In the genomic region with DNA sequence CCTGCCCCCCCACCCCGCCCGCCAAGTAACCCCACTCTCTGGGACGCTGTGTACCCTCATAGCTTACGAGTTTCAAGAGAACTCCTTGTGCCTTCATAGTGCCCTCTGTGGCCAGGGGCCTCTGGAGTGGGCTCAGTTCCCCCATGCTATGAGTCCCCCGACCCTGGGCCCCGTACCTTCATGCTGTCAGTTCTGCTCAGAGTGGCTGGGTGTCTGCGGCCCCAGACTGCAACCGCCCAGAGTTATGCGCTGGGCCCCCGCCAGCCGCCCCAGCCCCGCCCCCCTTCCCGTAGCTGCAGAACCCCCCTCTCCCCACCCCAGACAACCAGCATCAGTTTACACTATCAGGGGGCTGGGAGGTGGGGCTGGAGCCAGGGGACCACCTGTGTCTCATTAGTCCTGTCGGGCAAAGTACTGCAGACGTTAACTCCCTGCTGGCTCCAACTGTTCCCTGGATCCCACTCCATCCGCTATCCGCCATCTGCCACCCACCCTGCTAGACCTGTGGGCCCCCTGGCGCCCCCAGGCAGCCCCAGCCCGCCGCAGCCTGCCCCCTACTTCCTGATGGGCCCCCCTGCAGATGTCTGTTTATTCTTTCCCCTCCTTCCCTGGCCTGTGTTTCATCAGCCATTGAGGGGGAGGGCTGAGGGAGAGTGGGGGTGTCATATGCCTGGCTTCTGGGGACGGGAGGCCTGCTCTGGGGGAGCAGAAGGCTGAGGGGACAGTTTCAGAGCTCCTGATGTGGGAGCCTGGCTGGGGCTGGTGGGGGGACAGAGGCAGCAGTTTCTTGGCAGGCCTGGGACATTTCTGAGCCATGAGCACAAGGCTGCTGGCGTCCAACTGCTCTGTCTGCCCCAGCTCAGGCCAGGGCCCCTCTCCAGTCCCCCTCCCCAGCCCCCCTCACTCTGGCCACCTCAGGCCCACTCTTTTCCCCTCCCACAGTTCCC, we compare ENCODE assay signal across 8 cellular contexts. TPM values are rescaled to one million over a fixed set of nuclear protein-coding genes. Genes with fewer than 3 reads are reported as not detected.
DNase-seq lines count a peak whose midpoint lies in the region; ATAC-seq and TF ChIP-seq lines count a peak whose summit lies in the region.

A gene with protein sequence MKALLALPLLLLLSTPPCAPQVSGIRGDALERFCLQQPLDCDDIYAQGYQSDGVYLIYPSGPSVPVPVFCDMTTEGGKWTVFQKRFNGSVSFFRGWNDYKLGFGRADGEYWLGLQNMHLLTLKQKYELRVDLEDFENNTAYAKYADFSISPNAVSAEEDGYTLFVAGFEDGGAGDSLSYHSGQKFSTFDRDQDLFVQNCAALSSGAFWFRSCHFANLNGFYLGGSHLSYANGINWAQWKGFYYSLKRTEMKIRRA (minus strand): TSS at position 217 of the 947 bp plus-strand sequence. CDS start 35 bp downstream, at position 182.

- no peaks in the 10 kb centered on the region for H3K79me2 ChIP-seq in parathyroid adenoma

- no peak within 1 kb of the TSS for H3K9ac ChIP-seq in parathyroid adenoma

- H3K27ac ChIP-seq in RWPE2 (ENCODE audit: poor library complexity, severe bottlenecking) (peak within 1 kb of the TSS; percentile 6), parathyroid adenoma (peak within 1 kb of the TSS; percentile 64)

- H3K27me3 ChIP-seq in RWPE2 (ENCODE audit: insufficient read depth, poor library complexity, severe bottlenecking) (no peaks in the 10 kb centered on the region), parathyroid adenoma (ENCODE audit: control insufficient read depth, insufficient read depth, low read length) (no peaks in the 10 kb centered on the region)

- H3K4me2 ChIP-seq in parathyroid adenoma (ENCODE audit: low read length), result peak within 1 kb of the TSS; percentile 17

- no peak for TF ChIP-seq CTCF in RWPE2 (IDR thresholded peaks at IDR 0.05; ENCODE audit: poor library complexity, severe bottlenecking)
- no peak for TF ChIP-seq CTCF in fibroblast of villous mesenchyme (IDR thresholded peaks at IDR 0.05; ENCODE audit: insufficient read depth, low read depth, low read length)
- no peak for TF ChIP-seq CTCF in parathyroid adenoma (IDR thresholded peaks at IDR 0.05)

- H2AFZ ChIP-seq in parathyroid adenoma, result peak within 1 kb of the TSS; percentile 29

- H3K36me3 ChIP-seq in RWPE2 (ENCODE audit: low read depth), result peaks cover 21% of the 10 kb centered on the region
- H3K36me3 ChIP-seq in parathyroid adenoma (ENCODE audit: control insufficient read depth, insufficient read depth, low read length), result no peaks in the 10 kb centered on the region

- H3K4me3 ChIP-seq in RWPE2 (ENCODE audit: severe bottlenecking) (no peak within 1 kb of the TSS), fibroblast of villous mesenchyme (ENCODE audit: low read depth, low read length) (peak within 1 kb of the TSS; percentile 67), parathyroid adenoma (ENCODE audit: low read depth, low read length) (no peak within 1 kb of the TSS)

- peak; percentile 36 for DNase-seq in G401 (ENCODE audit: low spot score)
- DNase-seq in RWPE2 (ENCODE audit: low spot score), result no peak
- peak; percentile 94 for DNase-seq in fibroblast of villous mesenchyme (ENCODE audit: low read depth)
- DNase-seq in NK-92 (lab: John Stamatoyannopoulos, UW; ENCODE audit: unreplicated experiment), result no peak

- no peaks in the 10 kb centered on the region for H3K9me3 ChIP-seq in RWPE2 (ENCODE audit: severe bottlenecking)
- no peaks in the 10 kb centered on the region for H3K9me3 ChIP-seq in parathyroid adenoma (ENCODE audit: control insufficient read depth, low read length)

- ATAC-seq in RWPE2 (ENCODE audit: low read depth), result no peak
- ATAC-seq in GM18868 (IDR thresholded peaks at IDR 0.05; ENCODE audit: unreplicated experiment), result no peak
- ATAC-seq in GM21381 (IDR thresholded peaks at IDR 0.05; ENCODE audit: unreplicated experiment), result no peak
- no peak for ATAC-seq in GM18858 (IDR thresholded peaks at IDR 0.05; ENCODE audit: unreplicated experiment)

- in situ Hi-C loops in G401 (cut with HindIII; ENCODE audit: low sequenced_read_pairs), result no loop called here

- H3K4me1 ChIP-seq in RWPE2 (ENCODE audit: insufficient read depth, poor library complexity, severe bottlenecking) (peaks cover 9% of the 10 kb centered on the region), parathyroid adenoma (peaks cover 23% of the 10 kb centered on the region)

RNA-seq across cellular contexts. Expression of the gene that starts here (rescaled TPM):
- 0.31 TPM in 1 of 2 replicates, not detected in the other for total RNA-seq in G401 (2014; rRNA removed; shearing (Covaris generic))
- total RNA-seq in fibroblast of villous mesenchyme, result 17.7 and 28.7 TPM in 2 replicates

Comparison
In these comparisons a context has a peak if more than half of its experiments do, and no peak if none do; other contexts are left out.
1. RNA of the gene that starts here (total RNA-seq): 17.7 to 28.7 TPM in fibroblast of villous mesenchyme; 0.31 TPM in G401; every median in the first group is over 10 times any median in the second.
2. Peak in DNase-seq in G401; RNA of the gene not detected or under 1 TPM.